Comparison of ENCODE assay signal across 17 cellular contexts in genomic region chr12:83476695-83477094, GRCh38.
"Had no signal": no experiment of that assay in that cellular context is flagged by ENCODE, and none has a peak within 500 bp of the region (broad histone marks: within the 10 kb centered on the region; RNA-seq: fewer than 3 reads in every experiment).

No MANE protein-coding gene starts in this region.

- H3K4me3 ChIP-seq: K562 had no signal

- H3K27ac ChIP-seq: KMS-11, RWPE1 had no signal

- DNase-seq: Kasumi-1, MM.1S, NCI-H1092 treated with DMSO at 0.1 percent for 48 hours, NCI-H1436, NCI-H187, NCI-H2029 treated with DMSO at 0.1 percent for 48 hours, NCI-H2227 treated with DMSO at 0.1 percent for 48 hours, NCI-H524, NCI-H69, NCI-H774, SHP77, SK-N-SH, SW 1271 had no signal

- H3K9me3 ChIP-seq: SK-N-SH had no signal

- ATAC-seq: K562, Panc1 had no signal
